Comparison of ENCODE assay signal across 35 cellular contexts in the genomic region with DNA sequence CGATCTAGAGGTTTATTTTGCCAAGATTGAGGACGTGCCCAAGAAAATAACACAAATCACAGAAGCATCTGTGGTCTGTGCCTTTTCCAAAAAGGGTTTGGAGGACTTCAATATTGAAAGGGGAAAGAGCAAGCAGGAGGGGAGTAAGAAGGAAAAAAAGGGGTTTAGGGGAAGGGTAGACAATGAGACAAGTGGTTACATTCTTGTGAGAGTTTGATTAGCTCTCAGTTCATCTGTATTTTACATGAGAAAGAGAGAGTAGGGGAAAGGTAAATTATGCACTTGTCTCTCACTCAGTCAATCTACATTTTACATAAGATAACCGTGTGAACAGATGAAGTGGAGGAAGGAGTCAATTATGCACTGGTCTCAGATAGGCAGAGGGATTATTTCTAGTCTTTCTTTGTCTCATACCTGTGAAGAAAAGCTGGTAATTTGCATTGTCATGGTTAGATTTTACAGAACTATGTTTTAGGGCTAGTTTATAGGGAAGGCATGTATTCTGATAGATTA.
"Had no signal": no experiment of that assay in that cellular context is flagged by ENCODE, and none has a peak within 500 bp of the region (broad histone marks: within the 10 kb centered on the region; RNA-seq: fewer than 3 reads in every experiment).

No MANE protein-coding gene starts in this region.

- ATAC-seq: activated naive CD8-positive, alpha-beta T cell treated with anti-CD3 and anti-CD28 coated beads, Interleukin-2, amount 50 U/mL, for 24 hours; activated T-cell treated with anti-CD3 and anti-CD28 coated beads, Interleukin-2, amount 50 U/mL, for 72 hours; activated T-helper 17 cell treated with anti-CD3 and anti-CD28 coated beads, Interleukin-2, amount 50 U/mL, for 72 hours; Right ventricle myocardium inferior; SK-N-SH treated with all-trans-retinoic acid at 6 μM for 48 hours had no signal

- H3K36me3 Mint-ChIP-seq: activated naive CD4-positive, alpha-beta T cell treated with anti-CD3 and anti-CD28 coated beads, Interleukin-2, amount 10 ng/mL, durations not matched to agents 7 days and 5 days; activated naive CD8-positive, alpha-beta T cell had no signal

- H3K27me3 Mint-ChIP-seq: activated CD4-positive, alpha-beta memory T cell treated with anti-CD3 and anti-CD28 coated beads, Interleukin-2, amount 10 ng/mL, durations not matched to agents 7 days and 5 days; activated naive CD4-positive, alpha-beta T cell treated with anti-CD3 and anti-CD28 coated beads, Interleukin-2, amount 10 ng/mL, durations not matched to agents 7 days and 5 days; activated naive CD8-positive, alpha-beta T cell; activated naive CD8-positive, alpha-beta T cell treated with anti-CD3 and anti-CD28 coated beads, Interleukin-2, amount 50 U/mL, for 24 hours; activated T-helper 17 cell treated with anti-CD3 and anti-CD28 coated beads, Interleukin-2, amount 50 U/mL, for 72 hours had no signal

- H3K27ac Mint-ChIP-seq: activated CD4-positive, alpha-beta memory T cell treated with anti-CD3 and anti-CD28 coated beads, Interleukin-2, amount 10 ng/mL, durations not matched to agents 7 days and 5 days; activated naive CD4-positive, alpha-beta T cell treated with anti-CD3 and anti-CD28 coated beads, Interleukin-2, amount 10 ng/mL, durations not matched to agents 7 days and 5 days; activated naive CD8-positive, alpha-beta T cell; activated naive CD8-positive, alpha-beta T cell treated with anti-CD3 and anti-CD28 coated beads, Interleukin-2, amount 50 U/mL, for 24 hours; activated T-cell treated with anti-CD3 and anti-CD28 coated beads, Interleukin-2, amount 50 U/mL, for 72 hours; activated T-helper 17 cell treated with anti-CD3 and anti-CD28 coated beads, Interleukin-2, amount 50 U/mL, for 72 hours had no signal

- H3K4me3 ChIP-seq: MG63, PC-9 had no signal

- H3K4me2 ChIP-seq: PC-9 had no signal

- H3K27ac ChIP-seq: brain microvascular endothelial cell, PC-9, RWPE1, VCaP had no signal

- H3K4me3 Mint-ChIP-seq: activated CD4-positive, alpha-beta memory T cell treated with anti-CD3 and anti-CD28 coated beads, Interleukin-2, amount 10 ng/mL, durations not matched to agents 7 days and 5 days; activated naive CD4-positive, alpha-beta T cell treated with anti-CD3 and anti-CD28 coated beads, Interleukin-2, amount 10 ng/mL, durations not matched to agents 7 days and 5 days; activated naive CD8-positive, alpha-beta T cell; activated naive CD8-positive, alpha-beta T cell treated with anti-CD3 and anti-CD28 coated beads, Interleukin-2, amount 50 U/mL, for 24 hours; activated T-cell treated with anti-CD3 and anti-CD28 coated beads, Interleukin-2, amount 50 U/mL, for 72 hours; activated T-helper 17 cell treated with anti-CD3 and anti-CD28 coated beads, Interleukin-2, amount 50 U/mL, for 72 hours had no signal

- H3K27me3 ChIP-seq: brain microvascular endothelial cell, MG63 had no signal

- H2AFZ ChIP-seq: PC-9 had no signal

- H3K36me3 ChIP-seq: brain microvascular endothelial cell, MG63 had no signal

- H3K4me1 Mint-ChIP-seq: activated CD4-positive, alpha-beta memory T cell treated with anti-CD3 and anti-CD28 coated beads, Interleukin-2, amount 10 ng/mL, durations not matched to agents 7 days and 5 days; activated naive CD4-positive, alpha-beta T cell treated with anti-CD3 and anti-CD28 coated beads, Interleukin-2, amount 10 ng/mL, durations not matched to agents 7 days and 5 days; activated naive CD8-positive, alpha-beta T cell treated with anti-CD3 and anti-CD28 coated beads, Interleukin-2, amount 50 U/mL, for 24 hours; activated T-helper 17 cell treated with anti-CD3 and anti-CD28 coated beads, Interleukin-2, amount 50 U/mL, for 72 hours had no signal

- H3K9me3 ChIP-seq: MG63 had no signal

- DNase-seq: activated CD4-positive, alpha-beta memory T cell treated with anti-CD3 and anti-CD28 coated beads, Interleukin-2, amount 10 ng/mL, durations not matched to agents 7 days and 5 days; activated CD4-positive, alpha-beta T cell treated with anti-CD3 and anti-CD28 coated beads for 1 hour; activated CD4-positive, alpha-beta T cell treated with anti-CD3 and anti-CD28 coated beads for 48 hours; activated CD4-positive, CD25-positive, alpha-beta regulatory T cell; activated gamma-delta T cell treated with Interleukin-2 at 50 U/mL for 16 hours; activated naive CD4-positive, alpha-beta T cell treated with anti-CD3 and anti-CD28 coated beads, Interleukin-2, amount 10 ng/mL, durations not matched to agents 7 days and 5 days; activated naive CD8-positive, alpha-beta T cell treated with anti-CD3 and anti-CD28 coated beads, Interleukin-2, amount 50 U/mL, for 24 hours; activated T-cell treated with anti-CD3 and anti-CD28 coated beads, Interleukin-2, amount 50 U/mL, for 1 hour; activated T-cell treated with anti-CD3 and anti-CD28 coated beads, Interleukin-2, amount 50 U/mL, for 72 hours; aorta; brain microvascular endothelial cell; central memory CD4-positive, alpha-beta T cell; Kasumi-1; KG1; MG63; NCI-H1048; NCI-H1105 treated with DMSO at 0.1 percent for 48 hours; NCI-H1436; NCI-H1694 treated with DMSO at 0.1 percent for 48 hours; NCI-H2029; NCI-H345; NCI-H524 treated with DMSO at 0.1 percent for 48 hours; NCI-H748 treated with DMSO at 0.1 percent for 48 hours; NK-92 treated with Interleukin-12 subunit alpha and Interleukin-12 subunit beta, amount 100 ng/mL, for 24 hours; PC-9; SIG-M5; T-helper 1 cell; T-helper 2 cell; T-helper 9 cell had no signal
